ENCODE assay signal across 12 cellular contexts in the genomic region with DNA sequence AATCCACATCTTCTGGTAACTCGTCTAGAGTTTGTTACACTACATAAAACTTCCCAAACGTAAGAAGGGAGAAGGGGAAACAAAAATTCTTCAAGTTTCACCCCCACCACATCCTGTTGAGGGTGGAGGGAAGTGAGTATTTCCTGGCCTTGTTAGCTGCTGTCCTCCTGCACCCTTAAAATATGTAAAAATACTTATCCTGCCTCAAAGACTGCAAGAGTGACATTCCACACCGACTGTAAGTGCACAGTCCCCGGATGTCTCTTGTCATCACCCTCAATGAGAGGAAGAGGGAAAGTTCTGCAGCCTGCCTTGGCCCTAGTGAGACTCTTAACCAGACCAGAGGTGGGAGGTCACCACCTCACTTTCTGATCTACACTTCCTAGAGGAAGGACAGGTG. TPM values are rescaled to one million over a fixed set of nuclear protein-coding genes. Genes with fewer than 3 reads are reported as not detected.
DNase-seq lines count a peak whose midpoint lies in the region; ATAC-seq and TF ChIP-seq lines count a peak whose summit lies in the region.
"Had no signal": no experiment of that assay in that cellular context is flagged by ENCODE, and none has a peak within 500 bp of the region (broad histone marks: within the 10 kb centered on the region; RNA-seq: fewer than 3 reads in every experiment).

No MANE protein-coding gene starts in this region.

- H3K36me3 Mint-ChIP-seq in T-helper 2 cell treated with Interferon-gamma antibody and Interleukin-4, amounts not matched to agents 5 μg/mL and 100 μg/mL, for 36 hours (ENCODE audit: low read depth), result peaks cover 6% of the 10 kb centered on the region

- TF ChIP-seq EP300 in upper lobe of left lung (IDR thresholded peaks at IDR 0.05), result no peak

- H3K4me3 ChIP-seq in BLaER1 treated with 17β-estradiol and CSF1 and Interleukin-3, amounts not matched to agents 10 nM and 100 nM, result peak overlapping the region; percentile 7 to 96 (median 90); a peak in 18 of 20 replicates
- no peak overlapping the region for H3K4me3 ChIP-seq in lower lobe of right lung
- H3K4me3 ChIP-seq in upper lobe of left lung, result no peak overlapping the region
- H3K4me3 ChIP-seq: skin epidermis had no signal

- H3K4me2 ChIP-seq in BLaER1 treated with 17β-estradiol and CSF1 and Interleukin-3, amounts not matched to agents 10 nM and 100 nM, result peak overlapping the region; percentile 88 to 100 (median 95)

- H4K20me1 ChIP-seq in BLaER1 treated with 17β-estradiol and CSF1 and Interleukin-3, amounts not matched to agents 10 nM and 100 nM, result peaks cover 6 to 54% (median 16%) of the 10 kb centered on the region in 11 experiments; a peak in 16 of 22 replicates

- H3K9me3 ChIP-seq in BLaER1 treated with 17β-estradiol and CSF1 and Interleukin-3, amounts not matched to agents 10 nM and 100 nM (replicated peaks in 1 of 11), result no peaks in the 10 kb centered on the region
- no peaks in the 10 kb centered on the region for H3K9me3 ChIP-seq in lower lobe of right lung
- H3K9me3 ChIP-seq in upper lobe of left lung, result no peaks in the 10 kb centered on the region

- ATAC-seq in GM21737 (IDR thresholded peaks at IDR 0.05; ENCODE audit: unreplicated experiment), result peak; percentile 57
- ATAC-seq in lower lobe of right lung, result no peak
- no peak for ATAC-seq in upper lobe of left lung (ENCODE audit: low FRiP score in 2 of 2)
- no peak for ATAC-seq in HG03280 (IDR thresholded peaks at IDR 0.05; ENCODE audit: unreplicated experiment)

- peak; percentile 15 for DNase-seq in T-helper 2 cell treated with Interferon-gamma antibody and Interleukin-4, amounts not matched to agents 5 μg/mL and 100 μg/mL, for 36 hours (ENCODE audit: low spot score)
- no peak for DNase-seq in lower lobe of right lung
- DNase-seq in NK-92 treated with Interleukin-12 subunit alpha and Interleukin-12 subunit beta, amount 100 ng/mL, for 24 hours (lab: John Stamatoyannopoulos, UW), result no peak
- no peak for DNase-seq in upper lobe of left lung
- DNase-seq in NAMALWA (ENCODE audit: low spot score), result no peak
- DNase-seq: activated CD4-positive, alpha-beta T cell treated with anti-CD3 and anti-CD28 coated beads for 4 hours; NCI-H2081 treated with DMSO at 0.1 percent for 48 hours had no signal

- no peaks in the 10 kb centered on the region for H3K9me3 Mint-ChIP-seq in T-helper 2 cell treated with Interferon-gamma antibody and Interleukin-4, amounts not matched to agents 5 μg/mL and 100 μg/mL, for 36 hours

- peak overlapping the region; percentile 75 for H3K4me3 Mint-ChIP-seq in T-helper 2 cell treated with Interferon-gamma antibody and Interleukin-4, amounts not matched to agents 5 μg/mL and 100 μg/mL, for 36 hours

- peak overlapping the region; percentile 57 to 92 (median 85); a peak in 21 of 22 replicates for H3K9ac ChIP-seq in BLaER1 treated with 17β-estradiol and CSF1 and Interleukin-3, amounts not matched to agents 10 nM and 100 nM

- no peak for TF ChIP-seq POLR2A in upper lobe of left lung (IDR thresholded peaks at IDR 0.05)

- peaks cover 25% of the 10 kb centered on the region for H3K27me3 Mint-ChIP-seq in T-helper 2 cell treated with Interferon-gamma antibody and Interleukin-4, amounts not matched to agents 5 μg/mL and 100 μg/mL, for 36 hours (ENCODE audit: low read depth)

- peak overlapping the region; percentile 71 to 99 (median 89) for H3K27ac ChIP-seq in BLaER1 treated with 17β-estradiol and CSF1 and Interleukin-3, amounts not matched to agents 10 nM and 100 nM
- peak overlapping the region; percentile 24 for H3K27ac ChIP-seq in lower lobe of right lung
- H3K27ac ChIP-seq in upper lobe of left lung, result peak overlapping the region in 1 of 4 donors; percentile 77

- no peak for TF ChIP-seq CTCF in lower lobe of right lung (IDR thresholded peaks at IDR 0.05)
- no peak for TF ChIP-seq CTCF in upper lobe of left lung (IDR thresholded peaks at IDR 0.05)

- peaks cover 0 to 14% (median 0%) of the 10 kb centered on the region in 11 experiments; a peak in 4 of 22 replicates for H3K27me3 ChIP-seq in BLaER1 treated with 17β-estradiol and CSF1 and Interleukin-3, amounts not matched to agents 10 nM and 100 nM
- H3K27me3 ChIP-seq in lower lobe of right lung (ENCODE audit: low read depth) (peaks cover 32% of the 10 kb centered on the region), upper lobe of left lung (peaks cover 0 to 24% (median 11%) of the 10 kb centered on the region in 4 donors)

- H3K4me1 ChIP-seq in BLaER1 treated with 17β-estradiol and CSF1 and Interleukin-3, amounts not matched to agents 10 nM and 100 nM, result peaks cover 81 to 89% (median 85%) of the 10 kb centered on the region in 10 experiments
- peaks cover 57% of the 10 kb centered on the region for H3K4me1 ChIP-seq in lower lobe of right lung
- H3K4me1 ChIP-seq in upper lobe of left lung, result peaks cover 24 to 50% (median 42%) of the 10 kb centered on the region in 4 donors

- H3K27ac Mint-ChIP-seq in T-helper 2 cell treated with Interferon-gamma antibody and Interleukin-4, amounts not matched to agents 5 μg/mL and 100 μg/mL, for 36 hours, result peak overlapping the region; percentile 76

- H3K36me3 ChIP-seq in BLaER1 treated with 17β-estradiol and CSF1 and Interleukin-3, amounts not matched to agents 10 nM and 100 nM, result peaks cover 0 to 40% (median 20%) of the 10 kb centered on the region in 11 experiments; a peak in 14 of 22 replicates
- H3K36me3 ChIP-seq in lower lobe of right lung (no peaks in the 10 kb centered on the region), upper lobe of left lung (no peaks in the 10 kb centered on the region)

- H3K4me1 Mint-ChIP-seq in T-helper 2 cell treated with Interferon-gamma antibody and Interleukin-4, amounts not matched to agents 5 μg/mL and 100 μg/mL, for 36 hours (ENCODE audit: low read depth), result peaks cover 45% of the 10 kb centered on the region

- intact Hi-C loops in lower lobe of right lung (cut with DNase I), result no loop called here

- WGBS in upper lobe of left lung, 2 donors, result 26 to 27% methylated on average over 4 of the region's 4 CpGs

RNA-seq across cellular contexts. Expression of gene TMEM121B, which starts 3.3 kb away (rescaled TPM):
- total RNA-seq in lower lobe of right lung (0.97 TPM), upper lobe of left lung (1 to 10 TPM in 3 of 6 donors, under 1 TPM in 2, not detected in 1; 0.10 to 2.0 (median 1.1) TPM)
- total RNA-seq: RPMI7951 had no signal

RNA-seq across cellular contexts. Expression of gene IL17RA, which starts 33.1 kb away (rescaled TPM):
- total RNA-seq in lower lobe of right lung (54.8 TPM), upper lobe of left lung (10 to 100 TPM; 22.6 to 58.9 (median 35.9) TPM)

RNA-seq across cellular contexts. Expression of gene HDHD5, which starts 41.2 kb away (rescaled TPM):
- total RNA-seq in lower lobe of right lung, result 26.2 TPM
- total RNA-seq in upper lobe of left lung, result 10 to 100 TPM; 28.0 to 47.1 (median 34.3) TPM

Comparison
In these comparisons a context has a peak if more than half of its experiments do, and no peak if none do; other contexts are left out.
1. H3K4me3 ChIP-seq: peak in BLaER1 treated with 17β-estradiol and CSF1 and Interleukin-3, amounts not matched to agents 10 nM and 100 nM (10 of 10); none in lower lobe of right lung (single experiment) and upper lobe of left lung (0 of 4).